ENCODE assay signal across 16 cellular contexts in the genomic region with DNA sequence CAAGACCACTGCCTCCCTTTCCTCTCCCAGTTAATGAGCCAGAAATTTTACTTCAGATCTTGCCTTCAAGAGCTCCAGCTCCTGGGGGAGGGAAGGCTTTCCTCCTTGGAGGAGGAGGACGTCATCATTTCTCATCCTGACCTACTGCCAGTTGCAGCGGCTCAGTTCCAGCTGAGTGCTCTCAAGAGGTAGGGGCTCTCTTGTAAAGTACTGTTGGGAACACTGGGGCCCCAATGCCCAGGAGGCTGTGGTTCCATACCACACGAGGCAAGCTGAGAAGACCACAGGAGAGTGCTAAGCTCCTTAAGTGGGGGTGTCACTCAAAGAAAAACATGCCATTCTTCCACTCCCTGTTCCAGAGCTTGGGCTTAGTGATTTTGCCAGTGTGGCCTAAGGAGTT. TPM values are rescaled to one million over a fixed set of nuclear protein-coding genes. Genes with fewer than 3 reads are reported as not detected.
"Had no signal": no experiment of that assay in that cellular context is flagged by ENCODE, and none has a peak within 500 bp of the region (broad histone marks: within the 10 kb centered on the region; RNA-seq: fewer than 3 reads in every experiment).

No MANE protein-coding gene starts in this region.

- H3K27ac ChIP-seq: ascending aorta, esophagus squamous epithelium, foreskin keratinocyte, heart left ventricle had no signal

- H3K9me3 ChIP-seq: ascending aorta had no signal

- H3K27me3 ChIP-seq: ascending aorta, esophagus squamous epithelium, foreskin keratinocyte, heart left ventricle had no signal

- H3K4me3 Mint-ChIP-seq: activated naive CD8-positive, alpha-beta T cell treated with anti-CD3 and anti-CD28 coated beads, Interleukin-2, amount 50 U/mL, for 24 hours; stimulated activated naive B cell treated with anti-CD40 and anti-IgM and Interleukin-4, amounts not matched to agents 10 μg/mL and 1 μg/mL and 100 μg/mL, for 72 hours had no signal

- H3K27me3 Mint-ChIP-seq: activated naive CD8-positive, alpha-beta T cell treated with anti-CD3 and anti-CD28 coated beads, Interleukin-2, amount 50 U/mL, for 24 hours; progenitor cell of endocrine pancreas; stimulated activated naive B cell treated with anti-CD40 and anti-IgM and Interleukin-4, amounts not matched to agents 10 μg/mL and 1 μg/mL and 100 μg/mL, for 72 hours had no signal

- H3K9me3 Mint-ChIP-seq: activated naive CD8-positive, alpha-beta T cell treated with anti-CD3 and anti-CD28 coated beads, Interleukin-2, amount 50 U/mL, for 24 hours had no signal

- H3K4me3 ChIP-seq: ascending aorta, esophagus squamous epithelium, heart left ventricle had no signal

- H3K27ac Mint-ChIP-seq: activated naive CD8-positive, alpha-beta T cell treated with anti-CD3 and anti-CD28 coated beads, Interleukin-2, amount 50 U/mL, for 24 hours; progenitor cell of endocrine pancreas; stimulated activated naive B cell treated with anti-CD40 and anti-IgM and Interleukin-4, amounts not matched to agents 10 μg/mL and 1 μg/mL and 100 μg/mL, for 72 hours had no signal

- H3K4me1 Mint-ChIP-seq: activated naive CD8-positive, alpha-beta T cell treated with anti-CD3 and anti-CD28 coated beads, Interleukin-2, amount 50 U/mL, for 24 hours; stimulated activated naive B cell treated with anti-CD40 and anti-IgM and Interleukin-4, amounts not matched to agents 10 μg/mL and 1 μg/mL and 100 μg/mL, for 72 hours had no signal

- DNase-seq: activated CD4-positive, alpha-beta T cell treated with anti-CD3 and anti-CD28 coated beads, Interleukin-2, amount 50 U/mL, for 48 hours; activated CD4-positive, CD25-positive, alpha-beta regulatory T cell treated with anti-CD3 and anti-CD28 coated beads, Interleukin-2, amount 50 U/mL, for 72 hours; activated naive CD8-positive, alpha-beta T cell treated with anti-CD3 and anti-CD28 coated beads, Interleukin-2, amount 50 U/mL, for 24 hours; activated T-cell treated with anti-CD3 and anti-CD28 coated beads, Interleukin-2, amount 50 U/mL, for 48 hours; esophagus squamous epithelium; foreskin keratinocyte; heart left ventricle; stimulated activated CD4-positive, alpha-beta T cell treated with anti-CD3 and anti-CD28 coated beads, Interleukin-2, amount 100 ng/mL, for 24 hours; stimulated activated naive B cell treated with anti-CD40 and anti-IgM and Interleukin-4, amounts not matched to agents 10 μg/mL and 1 μg/mL and 100 μg/mL, for 72 hours; T-helper 2 cell; trophoblast cell had no signal

- ATAC-seq: activated naive CD8-positive, alpha-beta T cell treated with anti-CD3 and anti-CD28 coated beads, Interleukin-2, amount 50 U/mL, for 24 hours; foreskin keratinocyte; heart left ventricle; sciatic nerve; stimulated activated naive B cell treated with anti-CD40 and anti-IgM and Interleukin-4, amounts not matched to agents 10 μg/mL and 1 μg/mL and 100 μg/mL, for 72 hours had no signal

- H3K4me1 ChIP-seq: ascending aorta, foreskin keratinocyte, heart left ventricle had no signal

RNA-seq across cellular contexts. Expression of gene METTL21C, which starts 36.2 kb away (rescaled TPM):
- total RNA-seq: ascending aorta, esophagus squamous epithelium, foreskin keratinocyte, heart left ventricle, myocyte, progenitor cell of endocrine pancreas, sciatic nerve, subcutaneous adipose tissue had no signal
